In the genomic region with DNA sequence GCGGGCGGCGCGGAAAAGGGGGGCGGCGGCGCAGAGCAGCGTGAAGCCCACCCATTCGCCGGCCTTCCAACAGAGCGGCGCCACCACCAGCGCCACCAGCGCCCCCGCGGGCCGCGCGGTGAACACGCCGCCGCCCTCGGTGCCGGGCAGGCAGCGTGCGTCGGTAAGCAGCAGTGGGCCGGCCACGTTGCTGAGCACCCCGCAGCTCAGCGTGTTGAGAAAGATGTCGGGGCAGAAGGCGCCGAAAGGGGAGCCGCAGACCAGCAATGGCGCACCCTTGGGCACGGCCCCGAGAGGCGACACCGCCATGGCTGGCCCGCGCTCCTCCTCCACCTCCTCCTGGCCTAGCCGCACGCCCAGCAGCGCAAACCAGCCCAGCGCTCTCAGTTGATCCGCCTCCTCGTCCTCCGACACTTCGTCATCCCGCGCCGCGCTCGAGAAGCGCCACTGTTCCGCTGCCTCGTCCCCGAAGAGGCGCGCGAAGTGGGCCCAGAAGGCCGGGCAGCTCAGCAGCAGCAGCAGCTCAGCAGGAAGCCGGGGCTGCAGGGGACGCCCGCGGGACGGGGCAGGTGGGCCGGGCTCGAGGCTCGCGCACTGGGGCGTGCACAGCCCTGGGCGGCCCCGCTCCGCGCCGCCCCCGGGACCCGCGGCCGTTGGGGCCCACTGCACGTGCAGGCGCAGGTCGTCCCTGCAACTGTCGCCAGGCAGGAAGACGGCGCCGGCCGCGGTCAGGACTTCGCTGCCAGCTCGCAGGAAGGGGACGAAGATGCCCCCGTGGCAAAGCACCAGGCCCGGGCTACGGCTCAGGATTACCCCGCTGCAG, we compare ENCODE assay signal across 8 cellular contexts. TPM values are rescaled to one million over a fixed set of nuclear protein-coding genes. Genes with fewer than 3 reads are reported as not detected.
DNase-seq lines count a peak whose midpoint lies in the region; ATAC-seq lines count a peak whose summit lies in the region.

No MANE protein-coding gene starts in this region.

- DNase-seq in CD8-positive, alpha-beta memory T cell = peak; percentile 68 to 83 (median 79)
- DNase-seq in RPMI7951 (ENCODE audit: low read depth) (peak; percentile 64), activated gamma-delta T cell (lab: John Stamatoyannopoulos, UW) (peak; percentile 68), foreskin melanocyte (peak; percentile 51), substantia nigra (lab: John Stamatoyannopoulos, UW) (peak in 35 of 49 donors; percentile 29 to 78 (median 50))

- peaks cover 31 to 58% (median 36%) of the 10 kb centered on the region in 3 donors for H3K4me1 Mint-ChIP-seq in CD8-positive, alpha-beta memory T cell

- peak overlapping the region; percentile 82 to 99 (median 94) for H3K27ac Mint-ChIP-seq in CD8-positive, alpha-beta memory T cell

- H3K4me1 ChIP-seq in CD8-positive, alpha-beta memory T cell (ENCODE audit: insufficient read depth, low read length) = peaks cover 30% of the 10 kb centered on the region
- peaks cover 9% of the 10 kb centered on the region for H3K4me1 ChIP-seq in neuron (ENCODE audit: insufficient read depth, low read length)

- H3K9me3 Mint-ChIP-seq in CD8-positive, alpha-beta memory T cell = no peaks in the 10 kb centered on the region

- H3K27ac ChIP-seq in CD8-positive, alpha-beta memory T cell (ENCODE audit: low read depth, low read length) = peak overlapping the region; percentile 91
- H3K27ac ChIP-seq in substantia nigra (ENCODE audit: low read depth, low read length, poor library complexity, severe bottlenecking) = peak overlapping the region; percentile 88

- peak overlapping the region; percentile 88 to 95 (median 91) for H3K4me3 Mint-ChIP-seq in CD8-positive, alpha-beta memory T cell

- H3K27me3 Mint-ChIP-seq in CD8-positive, alpha-beta memory T cell = no peaks in the 10 kb centered on the region

- peaks cover 14% of the 10 kb centered on the region for H3K36me3 ChIP-seq in CD8-positive, alpha-beta memory T cell (ENCODE audit: insufficient read depth, low read length)
- peaks cover 16% of the 10 kb centered on the region for H3K36me3 ChIP-seq in neuron (ENCODE audit: insufficient read depth, low read length)

- H3K27me3 ChIP-seq in CD8-positive, alpha-beta memory T cell (ENCODE audit: insufficient read depth, low read length, poor library complexity, severe bottlenecking) = no peaks in the 10 kb centered on the region
- H3K27me3 ChIP-seq in neuron (ENCODE audit: insufficient read depth, low read length) = no peaks in the 10 kb centered on the region

- no peaks in the 10 kb centered on the region for H3K9me3 ChIP-seq in CD8-positive, alpha-beta memory T cell (ENCODE audit: low read length)
- no peaks in the 10 kb centered on the region for H3K9me3 ChIP-seq in neuron (ENCODE audit: low read length)

- CTCF ChIA-PET in CD8-positive, alpha-beta memory T cell (lab: Charles Lee) = interaction anchor here (0.7 to 5.6 kb wide), 43 partner anchors 10 to 259 kb away, joined by 3 to 58 read pairs (median 7); partner anchors contain the start of genes PPA1 and SAR1A

- H3K36me3 Mint-ChIP-seq in CD8-positive, alpha-beta memory T cell = peaks cover 0 to 40% (median 0%) of the 10 kb centered on the region in 3 donors

- peak overlapping the region; percentile 76 for H3K4me3 ChIP-seq in CD8-positive, alpha-beta memory T cell (ENCODE audit: low read length)
- H3K4me3 ChIP-seq in neuron (ENCODE audit: low read length) = peak overlapping the region; percentile 69

- peak overlapping the region; percentile 61 for H2AFZ ChIP-seq in neuron (ENCODE audit: low read depth, low read length)

- POLR2A ChIA-PET in CD8-positive, alpha-beta memory T cell (lab: Charles Lee) = interaction anchor here (0.6 to 2.6 kb wide), 13 partner anchors 13 to 259 kb away, joined by 3 to 59 read pairs (median 7); partner anchors contain the start of genes EIF4EBP2, PPA1 and SAR1A

- ATAC-seq in GM19438 (IDR thresholded peaks at IDR 0.05; ENCODE audit: low read depth, unreplicated experiment) (peak; percentile 55), HG03558 (IDR thresholded peaks at IDR 0.05; ENCODE audit: extremely low read depth, unreplicated experiment) (peak; percentile 32)

RNA-seq across cellular contexts. Expression of gene TYSND1, which starts 0.6 kb away (rescaled TPM):
- total RNA-seq in CD8-positive, alpha-beta memory T cell = 10 to 100 TPM; 14.7 to 16.3 TPM
- 21.1 TPM for polyA plus RNA-seq in CD8-positive, alpha-beta memory T cell
- 5.5 and 8.2 TPM in 2 replicates for total RNA-seq in RPMI7951 (2014; rRNA removed; shearing (Covaris generic))

RNA-seq across cellular contexts. Expression of gene AIFM2, which starts 13.3 kb away (rescaled TPM):
- 10 to 100 TPM; 17.6 to 17.9 TPM for total RNA-seq in CD8-positive, alpha-beta memory T cell
- 3.5 TPM for polyA plus RNA-seq in CD8-positive, alpha-beta memory T cell
- total RNA-seq in RPMI7951 (2014; rRNA removed; shearing (Covaris generic)) = 7.0 and 8.1 TPM in 2 replicates

RNA-seq across cellular contexts. Expression of gene SAR1A, which starts 24.4 kb away (rescaled TPM):
- total RNA-seq in CD8-positive, alpha-beta memory T cell = 100 to 1,000 TPM; 136 to 145 TPM
- 24.7 TPM for polyA plus RNA-seq in CD8-positive, alpha-beta memory T cell
- total RNA-seq in RPMI7951 (2014; rRNA removed; shearing (Covaris generic)) = 88.5 and 98.5 TPM in 2 replicates

Comparison
In these comparisons a context has a peak if more than half of its experiments do, and no peak if none do; other contexts are left out.
1. Peak in every context shown above with its lines: DNase-seq, ATAC-seq, H3K4me3 ChIP-seq and H3K27ac ChIP-seq.